8 cellular contexts compared by ENCODE assay signal in the genomic region with DNA sequence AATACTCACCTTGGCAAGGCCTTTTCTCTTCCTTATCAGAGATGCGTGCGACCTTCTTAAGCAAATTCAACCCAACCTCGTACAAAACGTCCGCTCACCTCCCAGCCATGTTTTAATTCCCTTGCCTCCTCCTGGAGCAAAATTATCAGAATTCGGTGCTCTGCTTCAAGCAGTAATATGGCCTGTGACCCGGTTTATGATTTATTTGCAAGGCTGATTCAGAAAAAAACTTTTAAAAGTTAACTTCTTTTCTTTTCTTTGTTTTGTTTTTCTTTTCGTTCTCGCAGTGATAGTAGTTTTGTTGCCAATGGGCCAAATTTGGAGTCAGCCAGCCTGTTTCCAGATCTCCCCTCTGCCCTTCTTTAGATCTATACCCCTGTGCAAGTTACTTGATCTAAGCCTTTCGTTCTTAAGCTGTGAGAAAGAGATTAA. TPM values are rescaled to one million over a fixed set of nuclear protein-coding genes. Genes with fewer than 3 reads are reported as not detected.
A peak's percentile ranks its signal among the peaks of the same experiment; 100 is the strongest.
DNase-seq lines count a peak whose midpoint lies in the region; ATAC-seq, FAIRE-seq and TF ChIP-seq lines count a peak whose summit lies in the region.

A gene with protein sequence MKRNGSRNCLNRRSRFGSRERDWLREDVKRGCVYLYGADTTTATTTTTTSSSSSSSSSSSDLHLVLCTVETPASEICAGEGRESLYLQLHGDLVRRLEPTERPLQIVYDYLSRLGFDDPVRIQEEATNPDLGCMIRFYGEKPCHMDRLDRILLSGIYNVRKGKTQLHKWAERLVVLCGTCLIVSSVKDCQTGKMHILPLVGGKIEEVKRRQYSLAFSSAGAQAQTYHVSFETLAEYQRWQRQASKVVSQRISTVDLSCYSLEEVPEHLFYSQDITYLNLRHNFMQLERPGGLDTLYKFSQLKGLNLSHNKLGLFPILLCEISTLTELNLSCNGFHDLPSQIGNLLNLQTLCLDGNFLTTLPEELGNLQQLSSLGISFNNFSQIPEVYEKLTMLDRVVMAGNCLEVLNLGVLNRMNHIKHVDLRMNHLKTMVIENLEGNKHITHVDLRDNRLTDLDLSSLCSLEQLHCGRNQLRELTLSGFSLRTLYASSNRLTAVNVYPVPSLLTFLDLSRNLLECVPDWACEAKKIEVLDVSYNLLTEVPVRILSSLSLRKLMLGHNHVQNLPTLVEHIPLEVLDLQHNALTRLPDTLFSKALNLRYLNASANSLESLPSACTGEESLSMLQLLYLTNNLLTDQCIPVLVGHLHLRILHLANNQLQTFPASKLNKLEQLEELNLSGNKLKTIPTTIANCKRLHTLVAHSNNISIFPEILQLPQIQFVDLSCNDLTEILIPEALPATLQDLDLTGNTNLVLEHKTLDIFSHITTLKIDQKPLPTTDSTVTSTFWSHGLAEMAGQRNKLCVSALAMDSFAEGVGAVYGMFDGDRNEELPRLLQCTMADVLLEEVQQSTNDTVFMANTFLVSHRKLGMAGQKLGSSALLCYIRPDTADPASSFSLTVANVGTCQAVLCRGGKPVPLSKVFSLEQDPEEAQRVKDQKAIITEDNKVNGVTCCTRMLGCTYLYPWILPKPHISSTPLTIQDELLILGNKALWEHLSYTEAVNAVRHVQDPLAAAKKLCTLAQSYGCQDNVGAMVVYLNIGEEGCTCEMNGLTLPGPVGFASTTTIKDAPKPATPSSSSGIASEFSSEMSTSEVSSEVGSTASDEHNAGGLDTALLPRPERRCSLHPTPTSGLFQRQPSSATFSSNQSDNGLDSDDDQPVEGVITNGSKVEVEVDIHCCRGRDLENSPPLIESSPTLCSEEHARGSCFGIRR (N-terminal part only) (minus strand): TSS at position 382 of the 432 bp plus-strand sequence. CDS start 9,906 bp downstream, outside the sequence.

- H3K36me3 Mint-ChIP-seq in CD4-positive, alpha-beta memory T cell, result peaks cover 0 to 5% of the 10 kb centered on the region in 2 donors

- H3K4me2 ChIP-seq in PC-3 (ENCODE audit: low read length), result peak within 1 kb of the TSS; percentile 82
- H3K4me2 ChIP-seq in osteoblast (ENCODE audit: insufficient read depth, low read length), result peak within 1 kb of the TSS; percentile 95

- peak within 1 kb of the TSS; percentile 76 to 96 (median 89) for H3K27ac Mint-ChIP-seq in CD4-positive, alpha-beta memory T cell

- no peaks in the 10 kb centered on the region for H3K9me3 Mint-ChIP-seq in CD4-positive, alpha-beta memory T cell

- WGBS in esophagus, 2 donors, result 13 to 16% methylated on average over 10 of the region's 10 CpGs

- no peaks in the 10 kb centered on the region for H3K36me3 ChIP-seq in CD4-positive, alpha-beta memory T cell (ENCODE audit: insufficient read depth, low read length)
- H3K36me3 ChIP-seq in PC-3 (ENCODE audit: low read depth, low read length), result no peaks in the 10 kb centered on the region
- no peaks in the 10 kb centered on the region for H3K36me3 ChIP-seq in esophagus (ENCODE audit: control insufficient read depth in 2 of 2, insufficient read depth in 2 of 2, low read length in 1 of 2)
- H3K36me3 ChIP-seq in osteoblast (ENCODE audit: insufficient read depth, low read length), result peaks cover 4% of the 10 kb centered on the region

- POLR2A ChIA-PET in CD4-positive, alpha-beta memory T cell (lab: Charles Lee; ENCODE audit: partially characterized antibody), result interaction anchor here (2.0 kb wide), 1 partner anchor 84 kb away, joined by 10 read pairs; a partner anchor contains a TSS
- POLR2A ChIA-PET in PC-3 (lab: Charles Lee; ENCODE audit: unreplicated experiment), result no interaction called here

- no peaks in the 10 kb centered on the region for H3K9me3 ChIP-seq in CD4-positive, alpha-beta memory T cell (ENCODE audit: control insufficient read depth in 1 of 2, low read length in 2 of 2)
- no peaks in the 10 kb centered on the region for H3K9me3 ChIP-seq in PC-3 (ENCODE audit: low read length)
- no peaks in the 10 kb centered on the region for H3K9me3 ChIP-seq in esophagus (ENCODE audit: control insufficient read depth in 2 of 2, insufficient read depth in 1 of 2, low read depth in 1 of 2, low read length in 1 of 2)
- no peaks in the 10 kb centered on the region for H3K9me3 ChIP-seq in osteoblast (ENCODE audit: low read depth, low read length)

- H3K4me1 Mint-ChIP-seq in CD4-positive, alpha-beta memory T cell, result peaks cover 7 to 18% (median 12%) of the 10 kb centered on the region in 4 donors

- peaks cover 0 to 1% of the 10 kb centered on the region in 2 donors for H3K27me3 Mint-ChIP-seq in CD4-positive, alpha-beta memory T cell

- H3K9ac ChIP-seq in PC-3 (ENCODE audit: low read length), result peak within 1 kb of the TSS; percentile 52; the same call in 1 of the 2 replicates

- H4K20me1 ChIP-seq in PC-3 (ENCODE audit: low read length) (no peaks in the 10 kb centered on the region), osteoblast (ENCODE audit: insufficient read depth, low read length) (peaks cover 10% of the 10 kb centered on the region)

- peaks cover 23% of the 10 kb centered on the region for H3K79me2 ChIP-seq in PC-3 (ENCODE audit: low read length)
- peaks cover 31% of the 10 kb centered on the region for H3K79me2 ChIP-seq in osteoblast (ENCODE audit: insufficient read depth, low read length)

- peak within 1 kb of the TSS; percentile 96 for H2AFZ ChIP-seq in PC-3 (ENCODE audit: low read length)
- peak within 1 kb of the TSS; percentile 76 for H2AFZ ChIP-seq in osteoblast (ENCODE audit: low read length)

- CTCF ChIA-PET in CD4-positive, alpha-beta memory T cell (lab: Charles Lee; ENCODE audit: partially characterized antibody), result no interaction called here
- CTCF ChIA-PET in PC-3 (lab: Charles Lee), result no interaction called here

- peak within 1 kb of the TSS; percentile 81 to 90 (median 88) for H3K4me3 Mint-ChIP-seq in CD4-positive, alpha-beta memory T cell

- no peak for ATAC-seq in PC-3
- no peak for ATAC-seq in GM19455 (IDR thresholded peaks at IDR 0.05; ENCODE audit: unreplicated experiment)

- H3K27me3 ChIP-seq in CD4-positive, alpha-beta memory T cell (ENCODE audit: insufficient read depth, low read length), result no peaks in the 10 kb centered on the region
- H3K27me3 ChIP-seq in PC-3 (ENCODE audit: low read length), result no peaks in the 10 kb centered on the region
- H3K27me3 ChIP-seq in esophagus (ENCODE audit: control insufficient read depth in 1 of 2, insufficient read depth in 2 of 2, low read length in 2 of 2), result no peaks in the 10 kb centered on the region
- H3K27me3 ChIP-seq in osteoblast (ENCODE audit: insufficient read depth, low read length), result no peaks in the 10 kb centered on the region

- intact Hi-C loops in CD4-positive, alpha-beta memory T cell (cut with micrococcal nuclease), result loop anchor here (1.0 to 10.0 kb wide), 4 partner anchors 84 to 370 kb away; a partner anchor contains a TSS
- intact Hi-C loops in PC-3 (cut with micrococcal nuclease), result loop anchor here (5.0 kb wide), 1 partner anchor 158 kb away; a partner anchor contains a TSS

- DNase-seq in CD4-positive, alpha-beta memory T cell, result no peak
- DNase-seq in PC-3, result no peak
- no peak for DNase-seq in osteoblast (ENCODE audit: insufficient read length, low spot score, missing footprints)
- no peak for DNase-seq in GM19239 (ENCODE audit: insufficient read length, low spot score)
- no peak for DNase-seq in amniotic stem cell (lab: John Stamatoyannopoulos, UW)
- DNase-seq in effector CD4-positive, alpha-beta T cell, result no peak

- no peaks in the 10 kb centered on the region for H3F3A ChIP-seq in PC-3 (ENCODE audit: low read length, unreplicated experiment)

- BruUV-seq in PC-3 (replicated peaks; lab: Mats Ljungman, UMichigan), result no TSS peak

- peak within 1 kb of the TSS; percentile 45 to 54 for H3K4me3 ChIP-seq in CD4-positive, alpha-beta memory T cell (ENCODE audit: low read length in 2 of 2)
- peak within 1 kb of the TSS; percentile 98 for H3K4me3 ChIP-seq in PC-3 (ENCODE audit: low read length)
- H3K4me3 ChIP-seq in esophagus (ENCODE audit: low read depth in 1 of 2, low read length in 2 of 2), result peak within 1 kb of the TSS; percentile 78 to 79
- peak within 1 kb of the TSS; percentile 93 for H3K4me3 ChIP-seq in osteoblast (ENCODE audit: insufficient read depth, low read length)

- peak within 1 kb of the TSS; percentile 83 for H3K27ac ChIP-seq in CD4-positive, alpha-beta memory T cell (ENCODE audit: low read depth, low read length)
- H3K27ac ChIP-seq in PC-3 (ENCODE audit: low read length), result no peak within 1 kb of the TSS
- H3K27ac ChIP-seq in esophagus (ENCODE audit: low read depth in 2 of 2, low read length in 1 of 2), result peak within 1 kb of the TSS; percentile 85 to 87
- H3K27ac ChIP-seq in osteoblast (ENCODE audit: low read depth, low read length), result no peak within 1 kb of the TSS

- H3K9me2 ChIP-seq in PC-3 (replicated peaks; ENCODE audit: low read length), result no peaks in the 10 kb centered on the region

- FAIRE-seq in GM19239 (lab: Jason Lieb, UNC), result no peak

- TF ChIP-seq CTCF in PC-3 (conservative IDR thresholded peaks at IDR 0.05; ENCODE audit: low read depth, low read length) (no peak), osteoblast (IDR thresholded peaks at IDR 0.05; ENCODE audit: extremely low read depth, low read depth, low read length) (no peak)

- peaks cover 14% of the 10 kb centered on the region for H3K4me1 ChIP-seq in CD4-positive, alpha-beta memory T cell (ENCODE audit: insufficient read depth, low read length)
- H3K4me1 ChIP-seq in PC-3 (ENCODE audit: insufficient read depth, low read length) (0 out of 2 replicates have a peak, but pooled peaks cover 5% of the 10 kb centered on the region), esophagus (ENCODE audit: control insufficient read depth in 2 of 2, insufficient read depth in 2 of 2, low read length in 1 of 2) (no peaks in the 10 kb centered on the region), osteoblast (ENCODE audit: insufficient read depth, low read length) (peaks cover 7% of the 10 kb centered on the region)

RNA-seq across cellular contexts. Expression of the gene that starts here (rescaled TPM):
- 10 to 100 TPM in 1 of 2 experiments, 1 to 10 TPM in 1; 9.8 to 10.5 TPM for total RNA-seq in CD4-positive, alpha-beta memory T cell
- 1 to 10 TPM; 1.3 to 2.5 TPM for polyA plus RNA-seq in CD4-positive, alpha-beta memory T cell
- 4.4 and 5.0 TPM in 2 replicates for total RNA-seq in PC-3 (2014; rRNA removed)
- polyA plus RNA-seq in esophagus, result under 1 TPM; 0.51 to 0.59 TPM
- total RNA-seq in osteoblast, result 11.2 and 12.7 TPM in 2 replicates

Comparison
In these comparisons a context has a peak if more than half of its experiments do, and no peak if none do; other contexts are left out.
1. H3K27ac ChIP-seq: peak in CD4-positive, alpha-beta memory T cell (single experiment) and esophagus (2 of 2); none in PC-3 (single experiment) and osteoblast (single experiment).
2. Peak in every context shown above with its lines, with median percentiles within 50 percentile points of each other: H3K4me3 ChIP-seq.